ENCODE assay signal across 31 cellular contexts in the genomic region with DNA sequence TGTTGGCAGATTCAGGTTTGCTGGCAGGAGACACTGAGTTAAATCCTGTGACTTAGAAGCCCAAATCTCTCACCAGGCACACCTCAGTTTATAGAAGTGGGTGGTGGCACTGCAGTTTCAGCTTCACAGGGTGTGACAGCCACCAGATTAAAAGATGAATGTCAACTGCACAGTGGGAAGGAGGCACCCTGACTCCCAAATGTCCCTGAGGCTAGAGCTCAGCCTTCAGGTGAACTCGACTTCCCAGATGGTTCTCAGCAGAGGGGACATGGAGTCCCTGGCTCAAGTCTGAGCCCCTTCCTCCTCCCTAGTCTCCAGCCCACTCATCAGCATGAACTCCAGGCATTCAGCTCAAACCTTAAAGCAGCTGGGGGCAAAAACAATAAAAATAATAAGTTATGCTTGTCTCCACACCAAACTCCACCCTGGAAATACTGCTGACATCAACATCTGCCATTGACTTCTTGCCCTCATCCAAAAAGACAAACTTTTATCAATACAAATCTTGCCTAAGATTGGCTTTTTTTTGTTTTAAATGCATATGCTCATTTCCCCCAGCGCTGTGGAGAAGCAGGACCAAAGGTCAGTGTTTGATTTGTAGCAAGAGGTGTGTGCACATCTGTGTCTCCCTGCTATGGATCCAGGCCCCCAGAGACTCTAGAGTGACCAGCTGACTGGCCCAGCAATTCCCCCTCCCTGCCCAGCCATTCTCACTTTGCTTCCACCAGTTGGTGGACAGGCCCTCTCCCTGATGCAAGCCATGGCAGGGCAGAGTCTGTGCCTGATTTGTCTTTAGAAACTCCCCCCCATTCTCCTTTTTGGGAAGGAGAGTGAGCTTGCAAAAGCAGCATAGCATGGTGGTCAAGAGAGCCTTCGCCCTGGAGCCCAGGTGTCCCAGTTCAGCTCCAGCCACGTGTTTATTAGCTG. TPM values are rescaled to one million over a fixed set of nuclear protein-coding genes. Genes with fewer than 3 reads are reported as not detected.
DNase-seq lines count a peak whose midpoint lies in the region; ATAC-seq, FAIRE-seq and TF ChIP-seq lines count a peak whose summit lies in the region.
"Had no signal": no experiment of that assay in that cellular context is flagged by ENCODE, and none has a peak within 500 bp of the region (broad histone marks: within the 10 kb centered on the region; RNA-seq: fewer than 3 reads in every experiment).

No MANE protein-coding gene starts in this region.

- no peak for TF ChIP-seq RAD21 in A549 (conservative IDR thresholded peaks at IDR 0.05 in 1 of 2, IDR thresholded peaks at IDR 0.05 in 1 of 2)

- CTCF ChIA-PET in A549 (lab: Yijun Ruan, JAX) = interaction anchor here (0.7 to 4.1 kb wide), 7 partner anchors 10 to 131 kb away, joined by 3 to 28 read pairs (median 4); partner anchors contain the start of gene PGLYRP4
- CTCF ChIA-PET in HEK293T (lab: Yijun Ruan, JAX) = interaction anchor here (2.3 kb wide), 1 partner anchor 16 kb away, joined by 12 read pairs; no protein-coding TSS in a partner anchor
- CTCF ChIA-PET in WTC11 (lab: Charles Lee) = interaction anchor here (0.6 to 3.4 kb wide), 4 partner anchors 12 to 196 kb away, joined by 3 to 19 read pairs (median 6); no protein-coding TSS in a partner anchor

- POLR2A ChIA-PET in A549 (lab: Yijun Ruan, JAX) = no interaction called here
- POLR2A ChIA-PET in HEK293T (lab: Yijun Ruan, JAX) = no interaction called here
- POLR2A ChIA-PET in WTC11 (lab: Charles Lee) = no interaction called here

- no peak overlapping the region for H3K4me3 Mint-ChIP-seq in mesothelial cell of epicardium
- no peak overlapping the region for H3K4me3 Mint-ChIP-seq in WTC11
- H3K4me3 Mint-ChIP-seq: activated CD8-positive, alpha-beta T cell treated with anti-CD3 and anti-CD28 coated beads for 36 hours; activated naive CD4-positive, alpha-beta T cell treated with anti-CD3 and anti-CD28 coated beads, Interleukin-2, amount 10 ng/mL, durations not matched to agents 7 days and 5 days; immature natural killer cell; T-helper 2 cell treated with Interferon-gamma antibody and Interleukin-4, amounts not matched to agents 5 μg/mL and 100 μg/mL, for 36 hours had no signal

- H3K4me3 ChIP-seq in A549 (no peak overlapping the region), bronchial epithelial cell (ENCODE audit: low read depth, low read length) (no peak overlapping the region)
- H3K4me3 ChIP-seq: adrenal gland; BLaER1 treated with 17β-estradiol and CSF1 and Interleukin-3, amounts not matched to agents 10 nM and 100 nM; body of pancreas; GM12878; testis had no signal

- H3K9me3 Mint-ChIP-seq in mesothelial cell of epicardium (peaks cover 5% of the 10 kb centered on the region), WTC11 (peaks cover 6% of the 10 kb centered on the region)
- H3K9me3 Mint-ChIP-seq: activated CD8-positive, alpha-beta T cell treated with anti-CD3 and anti-CD28 coated beads for 36 hours; T-helper 2 cell treated with Interferon-gamma antibody and Interleukin-4, amounts not matched to agents 5 μg/mL and 100 μg/mL, for 36 hours had no signal

- TF ChIP-seq EP300 in A549 (IDR thresholded peaks at IDR 0.05) = no peak

- H3K4me1 Mint-ChIP-seq in mesothelial cell of epicardium (peaks cover 41% of the 10 kb centered on the region), WTC11 (peaks cover 5% of the 10 kb centered on the region)
- H3K4me1 Mint-ChIP-seq: activated naive CD4-positive, alpha-beta T cell treated with anti-CD3 and anti-CD28 coated beads, Interleukin-2, amount 10 ng/mL, durations not matched to agents 7 days and 5 days; immature natural killer cell had no signal

- 15% methylated on average over 4 of the region's 4 CpGs for WGBS in A549 (ENCODE audit: missing lambda C conversion rate)

- no peak overlapping the region for H3K4me2 ChIP-seq in A549
- H3K4me2 ChIP-seq: BLaER1 treated with 17β-estradiol and CSF1 and Interleukin-3, amounts not matched to agents 10 nM and 100 nM had no signal

- no peak for TF ChIP-seq POLR2A in A549 (IDR thresholded peaks at IDR 0.05; ENCODE audit: low read length)

- TF ChIP-seq CTCF in A549 (IDR thresholded peaks at IDR 0.05) = no peak
- TF ChIP-seq CTCF in bronchial epithelial cell (IDR thresholded peaks at IDR 0.05; ENCODE audit: insufficient read depth, low read length, severe bottlenecking) = no peak
- no peak for TF ChIP-seq CTCF in mesothelial cell of epicardium (IDR thresholded peaks at IDR 0.05; ENCODE audit: unreplicated experiment)
- no peak for TF ChIP-seq CTCF in WTC11 (IDR thresholded peaks at IDR 0.05)

- H3K9me3 ChIP-seq in A549 = no peaks in the 10 kb centered on the region
- H3K9me3 ChIP-seq: adrenal gland, body of pancreas, testis had no signal

- H3K4me1 ChIP-seq in A549 = peaks cover 16% of the 10 kb centered on the region
- H3K4me1 ChIP-seq: body of pancreas, parathyroid adenoma, testis had no signal

- no peak; a peak in 1 of 6 replicates for ATAC-seq in A549
- no peak for ATAC-seq in WTC11
- ATAC-seq in HG03457 (IDR thresholded peaks at IDR 0.05; ENCODE audit: unreplicated experiment) = no peak
- ATAC-seq: activated CD8-positive, alpha-beta T cell treated with anti-CD3 and anti-CD28 coated beads for 36 hours; body of pancreas; GM12878; left cardiac atrium; stimulated activated naive CD8-positive, alpha-beta T cell treated with anti-CD3 and anti-CD28 coated beads, Interleukin-15, Interleukin-2, amounts not matched to agents 100 U/mL and 50 U/mL, for 24 hours had no signal

- FAIRE-seq in A549 (lab: Jason Lieb, UNC) (no peak), bronchial epithelial cell (lab: Jason Lieb, UNC) (peak; percentile 66)
- FAIRE-seq: GM12878, RCC 7860 had no signal

- DNase-seq in A549 (ENCODE audit: low read depth in 1 of 2, low spot score in 1 of 2) (no peak), HEK293T (ENCODE audit: extremely low spot score) (no peak), bronchial epithelial cell (ENCODE audit: low read depth) (no peak), mesothelial cell of epicardium (ENCODE audit: low spot score in 2 of 2, unreplicated experiment in 2 of 2) (no peak), midbrain (lab: John Stamatoyannopoulos, UW) (no peak), WTC11 (ENCODE audit: low spot score) (no peak), SHP77 (lab: John Stamatoyannopoulos, UW) (no peak)
- DNase-seq: activated CD8-positive, alpha-beta T cell treated with anti-CD3 and anti-CD28 coated beads for 36 hours; activated naive CD4-positive, alpha-beta T cell treated with anti-CD3 and anti-CD28 coated beads, Interleukin-2, amount 10 ng/mL, durations not matched to agents 7 days and 5 days; adrenal gland; body of pancreas; DMS153; H7; immature natural killer cell; left cardiac atrium; NCI-H1092; NCI-H1930; NCI-H526; SIG-M5; stimulated activated CD4-positive, alpha-beta T cell treated with anti-CD3 and anti-CD28 coated beads, Interleukin-1b, Interleukin-23, amount 100 ng/mL, for 48 hours; stimulated activated naive CD8-positive, alpha-beta T cell treated with anti-CD3 and anti-CD28 coated beads, Interleukin-15, Interleukin-2, amounts not matched to agents 100 U/mL and 50 U/mL, for 24 hours; testis had no signal

- peaks cover 4% of the 10 kb centered on the region for H3K27me3 ChIP-seq in bronchial epithelial cell (ENCODE audit: control insufficient read depth, insufficient read depth, low read length)
- H3K27me3 ChIP-seq: adrenal gland; BLaER1 treated with 17β-estradiol and CSF1 and Interleukin-3, amounts not matched to agents 10 nM and 100 nM; body of pancreas; testis had no signal

- peak overlapping the region; percentile 93 for H3K27ac Mint-ChIP-seq in mesothelial cell of epicardium
- H3K27ac Mint-ChIP-seq in WTC11 = no peak overlapping the region
- H3K27ac Mint-ChIP-seq: activated CD8-positive, alpha-beta T cell treated with anti-CD3 and anti-CD28 coated beads for 36 hours; activated naive CD4-positive, alpha-beta T cell treated with anti-CD3 and anti-CD28 coated beads, Interleukin-2, amount 10 ng/mL, durations not matched to agents 7 days and 5 days; immature natural killer cell; T-helper 2 cell treated with Interferon-gamma antibody and Interleukin-4, amounts not matched to agents 5 μg/mL and 100 μg/mL, for 36 hours had no signal

- no peaks in the 10 kb centered on the region for H3K36me3 ChIP-seq in bronchial epithelial cell (ENCODE audit: control insufficient read depth, insufficient read depth, low read length)
- H3K36me3 ChIP-seq: adrenal gland; BLaER1 treated with 17β-estradiol and CSF1 and Interleukin-3, amounts not matched to agents 10 nM and 100 nM had no signal

- H3K36me3 Mint-ChIP-seq in mesothelial cell of epicardium (no peaks in the 10 kb centered on the region), WTC11 (no peaks in the 10 kb centered on the region)
- H3K36me3 Mint-ChIP-seq: activated naive CD4-positive, alpha-beta T cell treated with anti-CD3 and anti-CD28 coated beads, Interleukin-2, amount 10 ng/mL, durations not matched to agents 7 days and 5 days; immature natural killer cell had no signal

- H3K27me3 Mint-ChIP-seq in mesothelial cell of epicardium (ENCODE audit: low read depth) (no peaks in the 10 kb centered on the region), WTC11 (ENCODE audit: low read depth) (no peaks in the 10 kb centered on the region; the same call in 1 of the 2 replicates)

- no peak overlapping the region for H3K27ac ChIP-seq in A549
- H3K27ac ChIP-seq: adrenal gland; BLaER1 treated with 17β-estradiol and CSF1 and Interleukin-3, amounts not matched to agents 10 nM and 100 nM; body of pancreas; parathyroid adenoma; testis had no signal

TF ChIP-seq in A549, 52 proteins besides CTCF, POLR2A, EP300 and RAD21 (continues in another document):
- TF ChIP-seq HDAC2 (IDR thresholded peaks at IDR 0.05) = no peak

TF ChIP-seq in HEK293T, 16 proteins besides CTCF, POLR2A, EP300 and RAD21 (continues in another document):
- TF ChIP-seq SUZ12 (IDR thresholded peaks at IDR 0.05) = no peak

TF ChIP-seq in WTC11, 78 proteins besides CTCF, POLR2A, EP300 and RAD21:
- TF ChIP-seq NFYB (CRISPR knock-in tag; conservative IDR thresholded peaks at IDR 0.05; ENCODE audit: low read depth) (no peak), JAZF1 (CRISPR knock-in tag; IDR thresholded peaks at IDR 0.05) (no peak)

RNA-seq across cellular contexts. Expression of gene S100A7, which starts 18.5 kb away (rescaled TPM):
- not detected in 2 replicates for polyA plus RNA-seq in A549 (2011; rRNA removed)
- polyA plus RNA-seq in A549 (2012; cell fraction: cytosol; rRNA removed) = not detected in 2 replicates
- polyA plus RNA-seq in A549 (2012; cell fraction: nucleus; rRNA removed) = not detected in 2 replicates
- polyA plus RNA-seq in A549 (2017; fragmentation: RNase III; extraction: RNeasy Plus Mini Kit Qiagen cat#74134 plus additional on column Dnase treatment) = not detected in 3 replicates
- polyA minus RNA-seq in A549 (2011; rRNA and poly(A)+ RNA removed) = not detected in 2 replicates
- total RNA-seq in bronchial epithelial cell = 0.38 TPM in 1 of 2 replicates, not detected in the other
- total RNA-seq in mesothelial cell of epicardium = not detected in 3 replicates
- total RNA-seq in WTC11 (2021) = not detected in 3 replicates
- total RNA-seq: activated CD8-positive, alpha-beta T cell treated with anti-CD3 and anti-CD28 coated beads for 36 hours; adrenal gland; body of pancreas; chondrocyte; GM12878; H7; left cardiac atrium; testis had no signal
- polyA plus RNA-seq: adrenal gland, AG04450, GM12878, immature natural killer cell, neural cell had no signal

RNA-seq across cellular contexts. Expression of gene S100A6, which starts 56.8 kb away (rescaled TPM):
- polyA plus RNA-seq in A549 (2011; rRNA removed) (898 and 1,226 TPM in 2 replicates), A549 (2017; fragmentation: RNase III; extraction: RNeasy Plus Mini Kit Qiagen cat#74134 plus additional on column Dnase treatment) (2,810 to 4,567 TPM (median 3,552 TPM) in 3 replicates)
- 1,879 and 1,929 TPM in 2 replicates for polyA plus RNA-seq in A549 (2012; cell fraction: cytosol; rRNA removed)
- 562 and 1,121 TPM in 2 replicates for polyA plus RNA-seq in A549 (2012; cell fraction: nucleus; rRNA removed)
- polyA minus RNA-seq in A549 (2011; rRNA and poly(A)+ RNA removed) = 472 and 476 TPM in 2 replicates
- total RNA-seq in bronchial epithelial cell (2,948 and 3,820 TPM in 2 replicates), mesothelial cell of epicardium (2.4 to 4.4 TPM (median 3.9 TPM) in 3 replicates), WTC11 (2021) (19.2 to 32.0 TPM (median 30.8 TPM) in 3 replicates)
- polyA plus RNA-seq: neural cell had no signal

Comparison
In these comparisons a context has a peak if more than half of its experiments do, and no peak if none do; other contexts are left out.
1. RNA of gene S100A6, which starts 56.8 kb away (total RNA-seq): 2,948 to 3,820 TPM in bronchial epithelial cell; 19.2 to 32.0 TPM in WTC11 and 2.4 to 4.4 TPM in mesothelial cell of epicardium; every median in the first group is over 10 times any median in the second.